Comparison of ENCODE assay signal across 8 cellular contexts in the genomic region with DNA sequence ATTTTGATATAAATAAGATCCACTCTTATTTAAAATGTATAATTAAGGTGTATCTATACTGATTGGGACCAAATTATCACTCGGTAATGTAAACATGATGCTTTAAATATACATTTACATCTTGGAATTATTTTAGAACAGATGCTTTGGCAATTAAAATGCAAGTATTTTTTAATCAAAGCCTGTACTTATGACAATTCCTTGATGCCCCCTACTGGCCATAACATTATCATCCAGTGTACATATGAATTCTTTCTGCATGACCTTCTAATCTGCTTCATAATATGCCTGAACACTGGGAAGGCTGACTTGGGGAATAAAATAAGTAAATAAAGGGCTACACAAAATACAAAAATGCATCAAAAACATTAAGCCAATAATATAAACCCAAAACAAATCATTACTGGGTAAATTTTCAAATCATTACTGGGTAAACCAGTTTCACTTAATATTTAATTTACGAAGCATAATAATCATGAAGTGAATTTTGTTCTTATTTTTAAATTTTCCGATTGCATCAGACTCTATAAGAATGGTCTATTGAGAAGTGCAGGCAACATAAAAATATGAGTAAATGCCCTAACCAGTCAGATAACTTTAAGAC.
DNase-seq lines count a peak whose midpoint lies in the region; ATAC-seq and TF ChIP-seq lines count a peak whose summit lies in the region.

No MANE protein-coding gene starts in this region.

- H3K4me2 ChIP-seq in neural cell (ENCODE audit: low read length) = no peak overlapping the region

- DNase-seq in AG20443 (ENCODE audit: low spot score) (peak; percentile 48), NCI-H524 treated with DMSO at 0.1 percent for 48 hours (lab: John Stamatoyannopoulos, UW) (peak; percentile 12), colonic mucosa (no peak), T1000 (lab: John Stamatoyannopoulos, UW) (no peak), natural killer cell (no peak)
- no peak for DNase-seq in stimulated activated naive CD8-positive, alpha-beta T cell treated with anti-CD3 and anti-CD28 coated beads, Interleukin-15, amount 100 ng/mL, for 72 hours

- no peaks in the 10 kb centered on the region for H4K20me1 ChIP-seq in neural cell (ENCODE audit: insufficient read depth)

- H2AFZ ChIP-seq in neural cell (ENCODE audit: low read depth, low read length) = no peak overlapping the region

- H3K79me2 ChIP-seq in neural cell (replicated peaks; ENCODE audit: insufficient read depth, low read length) = no peaks in the 10 kb centered on the region

- TF ChIP-seq CTCF in colonic mucosa (IDR thresholded peaks at IDR 0.05) = peak; percentile 38
- peak; percentile 76 for TF ChIP-seq CTCF in neural cell (IDR thresholded peaks at IDR 0.05; ENCODE audit: poor library complexity, severe bottlenecking)
- no peak for TF ChIP-seq CTCF in natural killer cell (IDR thresholded peaks at IDR 0.05)

- no peaks in the 10 kb centered on the region for H3K9me3 Mint-ChIP-seq in stimulated activated naive CD8-positive, alpha-beta T cell treated with anti-CD3 and anti-CD28 coated beads, Interleukin-15, amount 100 ng/mL, for 72 hours
- H3K9me3 Mint-ChIP-seq in natural killer cell = no peaks in the 10 kb centered on the region

- no peaks in the 10 kb centered on the region for H3K27me3 ChIP-seq in colonic mucosa
- no peaks in the 10 kb centered on the region for H3K27me3 ChIP-seq in neural cell (ENCODE audit: insufficient read depth, low read depth, low read length)

- ATAC-seq in GM19351 (IDR thresholded peaks at IDR 0.05; ENCODE audit: unreplicated experiment) (peak; percentile 72), natural killer cell (no peak)
- no peak for ATAC-seq in stimulated activated naive CD8-positive, alpha-beta T cell treated with anti-CD3 and anti-CD28 coated beads, Interleukin-15, amount 100 ng/mL, for 72 hours

- no peaks in the 10 kb centered on the region for H3F3A ChIP-seq in neural cell (ENCODE audit: insufficient read depth, low read length, poor library complexity, severe bottlenecking)

- peaks cover 15% of the 10 kb centered on the region for H3K27me3 Mint-ChIP-seq in stimulated activated naive CD8-positive, alpha-beta T cell treated with anti-CD3 and anti-CD28 coated beads, Interleukin-15, amount 100 ng/mL, for 72 hours
- peaks cover 4 to 5% of the 10 kb centered on the region in 2 donors for H3K27me3 Mint-ChIP-seq in natural killer cell (ENCODE audit: low read depth in 2 of 2)

- H3K27ac ChIP-seq in colonic mucosa (no peak overlapping the region), neural cell (ENCODE audit: low read length) (no peak overlapping the region)

- no peak overlapping the region for H3K4me3 Mint-ChIP-seq in stimulated activated naive CD8-positive, alpha-beta T cell treated with anti-CD3 and anti-CD28 coated beads, Interleukin-15, amount 100 ng/mL, for 72 hours
- H3K4me3 Mint-ChIP-seq in natural killer cell = no peak overlapping the region

- intact Hi-C loops in colonic mucosa (cut with DNase I) (no loop called here), natural killer cell (cut with micrococcal nuclease) (no loop called here)

- H3K9ac ChIP-seq in colonic mucosa (ENCODE audit: low read depth in 2 of 2, low read length in 2 of 2) = no peak overlapping the region
- H3K9ac ChIP-seq in neural cell (ENCODE audit: low read length) = no peak overlapping the region

- H3K4me1 ChIP-seq in colonic mucosa = no peaks in the 10 kb centered on the region

- H3K9me3 ChIP-seq in colonic mucosa = no peaks in the 10 kb centered on the region
- no peaks in the 10 kb centered on the region for H3K9me3 ChIP-seq in neural cell (ENCODE audit: low read length)

- H3K27ac Mint-ChIP-seq in stimulated activated naive CD8-positive, alpha-beta T cell treated with anti-CD3 and anti-CD28 coated beads, Interleukin-15, amount 100 ng/mL, for 72 hours = no peak overlapping the region
- H3K27ac Mint-ChIP-seq in natural killer cell = no peak overlapping the region

- H3K4me3 ChIP-seq in colonic mucosa = no peak overlapping the region
- no peak overlapping the region for H3K4me3 ChIP-seq in neural cell (ENCODE audit: low read length)

- H3K9me2 ChIP-seq in neural cell (ENCODE audit: insufficient read depth, low read length) = no peaks in the 10 kb centered on the region

- peak; percentile 75 for TF ChIP-seq RAD21 in neural cell (conservative IDR thresholded peaks at IDR 0.05)

- H3K36me3 ChIP-seq in colonic mucosa (no peaks in the 10 kb centered on the region), neural cell (ENCODE audit: insufficient read depth, low read length) (no peaks in the 10 kb centered on the region)

- TF ChIP-seq EP300 in neural cell (conservative IDR thresholded peaks at IDR 0.05; ENCODE audit: poor library complexity, severe bottlenecking) = no peak

- no peaks in the 10 kb centered on the region for H3K4me1 Mint-ChIP-seq in stimulated activated naive CD8-positive, alpha-beta T cell treated with anti-CD3 and anti-CD28 coated beads, Interleukin-15, amount 100 ng/mL, for 72 hours
- H3K4me1 Mint-ChIP-seq in natural killer cell = no peaks in the 10 kb centered on the region

- no peaks in the 10 kb centered on the region for H3K36me3 Mint-ChIP-seq in natural killer cell

TF ChIP-seq in neural cell, 6 proteins besides CTCF, POLR2A, EP300 and RAD21:
- TF ChIP-seq TAF1 (IDR thresholded peaks at IDR 0.05; ENCODE audit: low read depth) (no peak), SMC3 (conservative IDR thresholded peaks at IDR 0.05; ENCODE audit: poor library complexity) (peak; percentile 79)

Comparison
In these comparisons a context has a peak if more than half of its experiments do, and no peak if none do; other contexts are left out.
1. DNase-seq: peak in AG20443 (single experiment) and NCI-H524 treated with DMSO at 0.1 percent for 48 hours (single experiment); none in colonic mucosa (single experiment), T1000 (single experiment), stimulated activated naive CD8-positive, alpha-beta T cell treated with anti-CD3 and anti-CD28 coated beads, Interleukin-15, amount 100 ng/mL, for 72 hours (0 of 2) and natural killer cell (single experiment).